In the genomic region with DNA sequence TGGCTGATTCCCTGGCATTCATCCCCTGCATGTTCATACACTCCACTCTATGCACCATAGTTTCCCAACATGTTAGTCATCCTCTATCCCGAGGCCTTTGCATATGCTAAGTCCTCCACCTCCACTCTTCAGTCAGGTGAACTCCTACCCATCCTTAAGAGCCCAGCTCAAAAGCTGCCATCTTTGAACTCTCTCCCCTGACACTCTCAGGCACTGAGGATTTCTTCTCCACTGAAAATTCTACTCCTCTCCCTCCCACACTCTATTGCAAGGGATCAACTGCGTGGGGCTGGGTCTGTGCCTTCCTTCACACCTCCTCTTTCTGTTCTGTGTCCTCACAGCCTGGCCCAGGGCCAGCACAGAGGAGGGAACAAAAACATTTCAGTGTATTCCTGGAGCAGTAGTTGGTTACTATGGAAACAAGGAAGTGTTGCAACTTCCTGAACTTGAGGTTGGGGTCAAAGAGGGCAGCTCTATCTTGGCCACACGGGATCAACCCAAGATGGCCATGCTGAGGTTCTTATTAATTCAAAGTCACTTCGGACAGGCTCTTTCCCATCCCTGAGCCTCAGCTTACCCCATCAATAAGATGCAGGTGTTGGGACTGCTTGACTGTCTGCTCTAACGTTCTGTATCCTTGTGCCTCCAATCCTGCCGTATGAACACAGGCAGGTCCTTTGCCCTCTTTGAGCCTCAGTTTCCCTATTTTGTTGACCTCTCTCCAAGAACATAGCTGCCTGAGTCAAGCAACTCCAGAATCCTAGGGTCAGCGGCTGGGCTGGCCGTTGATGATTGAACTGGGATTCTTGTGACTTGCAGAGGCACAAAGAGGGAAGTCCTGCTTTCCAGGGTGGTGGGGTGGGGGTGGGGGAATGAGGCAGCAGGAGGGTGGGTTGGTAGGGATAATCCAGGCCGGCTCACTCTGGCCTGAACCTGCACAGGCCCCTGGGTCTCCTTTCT, we compare ENCODE assay signal across 1 cellular context.
A peak's percentile ranks its signal among the peaks of the same experiment; 100 is the strongest.
TF ChIP-seq lines count a peak whose summit lies in the region.

No MANE protein-coding gene starts in this region.

TF ChIP-seq in K562, 482 proteins besides CTCF, POLR2A, EP300 and RAD21 (continued from another document and continues in another):
- TF ChIP-seq, protein P1, sequence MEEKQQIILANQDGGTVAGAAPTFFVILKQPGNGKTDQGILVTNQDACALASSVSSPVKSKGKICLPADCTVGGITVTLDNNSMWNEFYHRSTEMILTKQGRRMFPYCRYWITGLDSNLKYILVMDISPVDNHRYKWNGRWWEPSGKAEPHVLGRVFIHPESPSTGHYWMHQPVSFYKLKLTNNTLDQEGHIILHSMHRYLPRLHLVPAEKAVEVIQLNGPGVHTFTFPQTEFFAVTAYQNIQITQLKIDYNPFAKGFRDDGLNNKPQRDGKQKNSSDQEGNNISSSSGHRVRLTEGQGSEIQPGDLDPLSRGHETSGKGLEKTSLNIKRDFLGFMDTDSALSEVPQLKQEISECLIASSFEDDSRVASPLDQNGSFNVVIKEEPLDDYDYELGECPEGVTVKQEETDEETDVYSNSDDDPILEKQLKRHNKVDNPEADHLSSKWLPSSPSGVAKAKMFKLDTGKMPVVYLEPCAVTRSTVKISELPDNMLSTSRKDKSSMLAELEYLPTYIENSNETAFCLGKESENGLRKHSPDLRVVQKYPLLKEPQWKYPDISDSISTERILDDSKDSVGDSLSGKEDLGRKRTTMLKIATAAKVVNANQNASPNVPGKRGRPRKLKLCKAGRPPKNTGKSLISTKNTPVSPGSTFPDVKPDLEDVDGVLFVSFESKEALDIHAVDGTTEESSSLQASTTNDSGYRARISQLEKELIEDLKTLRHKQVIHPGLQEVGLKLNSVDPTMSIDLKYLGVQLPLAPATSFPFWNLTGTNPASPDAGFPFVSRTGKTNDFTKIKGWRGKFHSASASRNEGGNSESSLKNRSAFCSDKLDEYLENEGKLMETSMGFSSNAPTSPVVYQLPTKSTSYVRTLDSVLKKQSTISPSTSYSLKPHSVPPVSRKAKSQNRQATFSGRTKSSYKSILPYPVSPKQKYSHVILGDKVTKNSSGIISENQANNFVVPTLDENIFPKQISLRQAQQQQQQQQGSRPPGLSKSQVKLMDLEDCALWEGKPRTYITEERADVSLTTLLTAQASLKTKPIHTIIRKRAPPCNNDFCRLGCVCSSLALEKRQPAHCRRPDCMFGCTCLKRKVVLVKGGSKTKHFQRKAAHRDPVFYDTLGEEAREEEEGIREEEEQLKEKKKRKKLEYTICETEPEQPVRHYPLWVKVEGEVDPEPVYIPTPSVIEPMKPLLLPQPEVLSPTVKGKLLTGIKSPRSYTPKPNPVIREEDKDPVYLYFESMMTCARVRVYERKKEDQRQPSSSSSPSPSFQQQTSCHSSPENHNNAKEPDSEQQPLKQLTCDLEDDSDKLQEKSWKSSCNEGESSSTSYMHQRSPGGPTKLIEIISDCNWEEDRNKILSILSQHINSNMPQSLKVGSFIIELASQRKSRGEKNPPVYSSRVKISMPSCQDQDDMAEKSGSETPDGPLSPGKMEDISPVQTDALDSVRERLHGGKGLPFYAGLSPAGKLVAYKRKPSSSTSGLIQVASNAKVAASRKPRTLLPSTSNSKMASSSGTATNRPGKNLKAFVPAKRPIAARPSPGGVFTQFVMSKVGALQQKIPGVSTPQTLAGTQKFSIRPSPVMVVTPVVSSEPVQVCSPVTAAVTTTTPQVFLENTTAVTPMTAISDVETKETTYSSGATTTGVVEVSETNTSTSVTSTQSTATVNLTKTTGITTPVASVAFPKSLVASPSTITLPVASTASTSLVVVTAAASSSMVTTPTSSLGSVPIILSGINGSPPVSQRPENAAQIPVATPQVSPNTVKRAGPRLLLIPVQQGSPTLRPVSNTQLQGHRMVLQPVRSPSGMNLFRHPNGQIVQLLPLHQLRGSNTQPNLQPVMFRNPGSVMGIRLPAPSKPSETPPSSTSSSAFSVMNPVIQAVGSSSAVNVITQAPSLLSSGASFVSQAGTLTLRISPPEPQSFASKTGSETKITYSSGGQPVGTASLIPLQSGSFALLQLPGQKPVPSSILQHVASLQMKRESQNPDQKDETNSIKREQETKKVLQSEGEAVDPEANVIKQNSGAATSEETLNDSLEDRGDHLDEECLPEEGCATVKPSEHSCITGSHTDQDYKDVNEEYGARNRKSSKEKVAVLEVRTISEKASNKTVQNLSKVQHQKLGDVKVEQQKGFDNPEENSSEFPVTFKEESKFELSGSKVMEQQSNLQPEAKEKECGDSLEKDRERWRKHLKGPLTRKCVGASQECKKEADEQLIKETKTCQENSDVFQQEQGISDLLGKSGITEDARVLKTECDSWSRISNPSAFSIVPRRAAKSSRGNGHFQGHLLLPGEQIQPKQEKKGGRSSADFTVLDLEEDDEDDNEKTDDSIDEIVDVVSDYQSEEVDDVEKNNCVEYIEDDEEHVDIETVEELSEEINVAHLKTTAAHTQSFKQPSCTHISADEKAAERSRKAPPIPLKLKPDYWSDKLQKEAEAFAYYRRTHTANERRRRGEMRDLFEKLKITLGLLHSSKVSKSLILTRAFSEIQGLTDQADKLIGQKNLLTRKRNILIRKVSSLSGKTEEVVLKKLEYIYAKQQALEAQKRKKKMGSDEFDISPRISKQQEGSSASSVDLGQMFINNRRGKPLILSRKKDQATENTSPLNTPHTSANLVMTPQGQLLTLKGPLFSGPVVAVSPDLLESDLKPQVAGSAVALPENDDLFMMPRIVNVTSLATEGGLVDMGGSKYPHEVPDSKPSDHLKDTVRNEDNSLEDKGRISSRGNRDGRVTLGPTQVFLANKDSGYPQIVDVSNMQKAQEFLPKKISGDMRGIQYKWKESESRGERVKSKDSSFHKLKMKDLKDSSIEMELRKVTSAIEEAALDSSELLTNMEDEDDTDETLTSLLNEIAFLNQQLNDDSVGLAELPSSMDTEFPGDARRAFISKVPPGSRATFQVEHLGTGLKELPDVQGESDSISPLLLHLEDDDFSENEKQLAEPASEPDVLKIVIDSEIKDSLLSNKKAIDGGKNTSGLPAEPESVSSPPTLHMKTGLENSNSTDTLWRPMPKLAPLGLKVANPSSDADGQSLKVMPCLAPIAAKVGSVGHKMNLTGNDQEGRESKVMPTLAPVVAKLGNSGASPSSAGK (IDR thresholded peaks at IDR 0.05), result peak; percentile 67
- 0 out of 2 replicates have a peak, but pooled peaks have one; percentile 35 for TF ChIP-seq ZNF212 (CRISPR knock-in tag; IDR thresholded peaks at IDR 0.05)
- no peak for TF ChIP-seq NR3C1 (CRISPR knock-in tag; IDR thresholded peaks at IDR 0.05)
- TF ChIP-seq EGR1 (conservative IDR thresholded peaks at IDR 0.05), result peak; percentile 61
- TF ChIP-seq ZNF134 (CRISPR knock-in tag; conservative IDR thresholded peaks at IDR 0.05), result peak; percentile 79
- TF ChIP-seq MAZ (CRISPR knock-in tag; conservative IDR thresholded peaks at IDR 0.05 in 1 of 2, IDR thresholded peaks at IDR 0.05 in 1 of 2), result no peak; a peak in 2 of 4 replicates
- TF ChIP-seq MYC (IDR thresholded peaks at IDR 0.05; ENCODE audit: low read depth, low read length), result no peak; the same call in 1 of the 2 replicates
- peak; percentile 79 for TF ChIP-seq MYC (CRISPR knock-in tag; IDR thresholded peaks at IDR 0.05; ENCODE audit: borderline replicate concordance, low read depth)
- peak; percentile 73 for TF ChIP-seq ATF7 (IDR thresholded peaks at IDR 0.05)
- TF ChIP-seq, protein P2, sequence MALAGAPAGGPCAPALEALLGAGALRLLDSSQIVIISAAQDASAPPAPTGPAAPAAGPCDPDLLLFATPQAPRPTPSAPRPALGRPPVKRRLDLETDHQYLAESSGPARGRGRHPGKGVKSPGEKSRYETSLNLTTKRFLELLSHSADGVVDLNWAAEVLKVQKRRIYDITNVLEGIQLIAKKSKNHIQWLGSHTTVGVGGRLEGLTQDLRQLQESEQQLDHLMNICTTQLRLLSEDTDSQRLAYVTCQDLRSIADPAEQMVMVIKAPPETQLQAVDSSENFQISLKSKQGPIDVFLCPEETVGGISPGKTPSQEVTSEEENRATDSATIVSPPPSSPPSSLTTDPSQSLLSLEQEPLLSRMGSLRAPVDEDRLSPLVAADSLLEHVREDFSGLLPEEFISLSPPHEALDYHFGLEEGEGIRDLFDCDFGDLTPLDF (CRISPR knock-in tag; IDR thresholded peaks at IDR 0.05), result no peak
- TF ChIP-seq TAF7 (tag; IDR thresholded peaks at IDR 0.05), result peak; percentile 86
- 0 out of 4 replicates have a peak, but pooled peaks of 1 of the 2 experiments have one; percentile 13 for TF ChIP-seq HDAC1 (IDR thresholded peaks at IDR 0.05)
- 0 out of 2 replicates have a peak, but pooled peaks have one; percentile 31 for TF ChIP-seq ZNF24 (IDR thresholded peaks at IDR 0.05)
- TF ChIP-seq, protein P3, sequence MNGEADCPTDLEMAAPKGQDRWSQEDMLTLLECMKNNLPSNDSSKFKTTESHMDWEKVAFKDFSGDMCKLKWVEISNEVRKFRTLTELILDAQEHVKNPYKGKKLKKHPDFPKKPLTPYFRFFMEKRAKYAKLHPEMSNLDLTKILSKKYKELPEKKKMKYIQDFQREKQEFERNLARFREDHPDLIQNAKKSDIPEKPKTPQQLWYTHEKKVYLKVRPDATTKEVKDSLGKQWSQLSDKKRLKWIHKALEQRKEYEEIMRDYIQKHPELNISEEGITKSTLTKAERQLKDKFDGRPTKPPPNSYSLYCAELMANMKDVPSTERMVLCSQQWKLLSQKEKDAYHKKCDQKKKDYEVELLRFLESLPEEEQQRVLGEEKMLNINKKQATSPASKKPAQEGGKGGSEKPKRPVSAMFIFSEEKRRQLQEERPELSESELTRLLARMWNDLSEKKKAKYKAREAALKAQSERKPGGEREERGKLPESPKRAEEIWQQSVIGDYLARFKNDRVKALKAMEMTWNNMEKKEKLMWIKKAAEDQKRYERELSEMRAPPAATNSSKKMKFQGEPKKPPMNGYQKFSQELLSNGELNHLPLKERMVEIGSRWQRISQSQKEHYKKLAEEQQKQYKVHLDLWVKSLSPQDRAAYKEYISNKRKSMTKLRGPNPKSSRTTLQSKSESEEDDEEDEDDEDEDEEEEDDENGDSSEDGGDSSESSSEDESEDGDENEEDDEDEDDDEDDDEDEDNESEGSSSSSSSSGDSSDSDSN (IDR thresholded peaks at IDR 0.05; ENCODE audit: borderline replicate concordance in 1 of 2, low read depth in 2 of 2, low read length in 2 of 2), result no peak
- peak; percentile 45 to 49; a peak in 2 of 4 replicates for TF ChIP-seq KDM1A (IDR thresholded peaks at IDR 0.05)
- TF ChIP-seq SMAD1 (IDR thresholded peaks at IDR 0.05; ENCODE audit: low read depth, low read length, partially characterized antibody), result peak; percentile 77
- TF ChIP-seq ZKSCAN8 (CRISPR knock-in tag; IDR thresholded peaks at IDR 0.05), result peak; percentile 82
- no peak for TF ChIP-seq ZBTB1 (CRISPR knock-in tag; IDR thresholded peaks at IDR 0.05; ENCODE audit: borderline replicate concordance, low read depth)
- TF ChIP-seq BACH1 (tag; IDR thresholded peaks at IDR 0.05), result peak; percentile 93
- TF ChIP-seq GTF2E2 (tag; IDR thresholded peaks at IDR 0.05), result no peak
- TF ChIP-seq, protein P4, sequence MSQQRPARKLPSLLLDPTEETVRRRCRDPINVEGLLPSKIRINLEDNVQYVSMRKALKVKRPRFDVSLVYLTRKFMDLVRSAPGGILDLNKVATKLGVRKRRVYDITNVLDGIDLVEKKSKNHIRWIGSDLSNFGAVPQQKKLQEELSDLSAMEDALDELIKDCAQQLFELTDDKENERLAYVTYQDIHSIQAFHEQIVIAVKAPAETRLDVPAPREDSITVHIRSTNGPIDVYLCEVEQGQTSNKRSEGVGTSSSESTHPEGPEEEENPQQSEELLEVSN (IDR thresholded peaks at IDR 0.05; ENCODE audit: borderline replicate concordance in 1 of 2, extremely low read depth in 1 of 2, insufficient read depth in 1 of 2, insufficient read length in 1 of 2, low read depth in 1 of 2, low read length in 1 of 2, poor library complexity in 1 of 2, severe bottlenecking in 1 of 2), result peak in 1 of 2 experiments; percentile 44
- TF ChIP-seq NR4A1 (CRISPR knock-in tag; IDR thresholded peaks at IDR 0.05), result peak; percentile 92; the same call in 1 of the 2 replicates
- TF ChIP-seq NR4A1 (tag; IDR thresholded peaks at IDR 0.05), result peak; percentile 92
- peak; percentile 78 for TF ChIP-seq BHLHE40 (IDR thresholded peaks at IDR 0.05; ENCODE audit: low read length)
- TF ChIP-seq, protein P5, sequence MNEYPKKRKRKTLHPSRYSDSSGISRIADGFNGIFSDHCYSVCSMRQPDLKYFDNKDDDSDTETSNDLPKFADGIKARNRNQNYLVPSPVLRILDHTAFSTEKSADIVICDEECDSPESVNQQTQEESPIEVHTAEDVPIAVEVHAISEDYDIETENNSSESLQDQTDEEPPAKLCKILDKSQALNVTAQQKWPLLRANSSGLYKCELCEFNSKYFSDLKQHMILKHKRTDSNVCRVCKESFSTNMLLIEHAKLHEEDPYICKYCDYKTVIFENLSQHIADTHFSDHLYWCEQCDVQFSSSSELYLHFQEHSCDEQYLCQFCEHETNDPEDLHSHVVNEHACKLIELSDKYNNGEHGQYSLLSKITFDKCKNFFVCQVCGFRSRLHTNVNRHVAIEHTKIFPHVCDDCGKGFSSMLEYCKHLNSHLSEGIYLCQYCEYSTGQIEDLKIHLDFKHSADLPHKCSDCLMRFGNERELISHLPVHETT (CRISPR knock-in tag; conservative IDR thresholded peaks at IDR 0.05 in 1 of 2, IDR thresholded peaks at IDR 0.05 in 1 of 2), result peak in 1 of 2 experiments; percentile 95; a peak in 2 of 4 replicates
- TF ChIP-seq ETV5 (CRISPR knock-in tag; IDR thresholded peaks at IDR 0.05; ENCODE audit: low read depth), result peak; percentile 85
- TF ChIP-seq NFXL1 (CRISPR knock-in tag; IDR thresholded peaks at IDR 0.05), result peak; percentile 91
- TF ChIP-seq ZFP36 (IDR thresholded peaks at IDR 0.05; ENCODE audit: low read depth, low read length, partially characterized antibody), result no peak
- peak; percentile 5 for TF ChIP-seq TBP (optimal IDR thresholded peaks at IDR 0.05; ENCODE audit: low read depth, low read length)
- peak; percentile 97 for TF ChIP-seq PYGO2 (tag; IDR thresholded peaks at IDR 0.05)
- TF ChIP-seq MXI1 (IDR thresholded peaks at IDR 0.05; ENCODE audit: low read depth, low read length), result no peak
- no peak for TF ChIP-seq ZNF274 (IDR thresholded peaks at IDR 0.05; ENCODE audit: borderline replicate concordance, low read depth, low read length)
- peak; percentile 98 for TF ChIP-seq ETV1 (tag; conservative IDR thresholded peaks at IDR 0.05; ENCODE audit: low read depth)
- TF ChIP-seq SPI1 (IDR thresholded peaks at IDR 0.05; ENCODE audit: borderline replicate concordance, low read depth, low read length), result peak; percentile 58; the same call in 1 of the 2 replicates
